In genomic region chr3:137420198-137420995, GRCh38 we compare ENCODE assay signal across 20 cellular contexts.
"Had no signal": no experiment of that assay in that cellular context is flagged by ENCODE, and none has a peak within 500 bp of the region (broad histone marks: within the 10 kb centered on the region; RNA-seq: fewer than 3 reads in every experiment).

No MANE protein-coding gene starts in this region.

- H3K27ac ChIP-seq: colonic mucosa, esophagus muscularis mucosa, foreskin keratinocyte, gastroesophageal sphincter, heart left ventricle, left lung, lower lobe of right lung had no signal

- H3K27me3 ChIP-seq: colonic mucosa, esophagus muscularis mucosa, foreskin keratinocyte, gastroesophageal sphincter, heart left ventricle, left lung had no signal

- H3K9me3 ChIP-seq: colonic mucosa had no signal

- H3K36me3 ChIP-seq: colonic mucosa, esophagus muscularis mucosa, gastroesophageal sphincter, heart left ventricle, left lung, lower lobe of right lung had no signal

- DNase-seq: colonic mucosa; cortex of kidney; effector CD4-positive, alpha-beta T cell; effector memory CD4-positive, alpha-beta T cell; foreskin keratinocyte; heart left ventricle; hippocampal formation; left cardiac atrium; left ventricle myocardium superior; lower lobe of right lung; mesenchymal stem cell; mucosa of descending colon; naive B cell had no signal

- ATAC-seq: foreskin keratinocyte, gastroesophageal sphincter, heart left ventricle, left cardiac atrium, left lung, left ventricle myocardium superior, mucosa of descending colon had no signal

- H3K4me1 ChIP-seq: colonic mucosa, esophagus muscularis mucosa, foreskin keratinocyte, gastroesophageal sphincter, heart left ventricle, left lung, lower lobe of right lung had no signal

- FAIRE-seq: endothelial cell of umbilical vein, frontal cortex, islet of Langerhans, keratinocyte had no signal

- H3K4me3 ChIP-seq: colonic mucosa, esophagus muscularis mucosa, gastroesophageal sphincter, heart left ventricle, left lung, lower lobe of right lung, mucosa of descending colon had no signal
